8 cellular contexts compared by ENCODE assay signal in genomic region chr10:23994459-23995046, GRCh38.
DNase-seq lines count a peak whose midpoint lies in the region; TF ChIP-seq lines count a peak whose summit lies in the region.

No MANE protein-coding gene starts in this region.

- H3K9me2 ChIP-seq in GM23248 (ENCODE audit: insufficient read depth) = no peaks in the 10 kb centered on the region

- DNase-seq in NCI-H2081 (lab: John Stamatoyannopoulos, UW) (peak; percentile 1 to 7), NCI-H2081 treated with DMSO at 0.1 percent for 48 hours (lab: John Stamatoyannopoulos, UW) (no peak), GM23248 (peak; percentile 66), NB4 (ENCODE audit: low read depth) (peak; percentile 45), amniotic epithelial cell (ENCODE audit: low read depth) (peak; percentile 59), hepatic stellate cell (ENCODE audit: low spot score) (peak; percentile 21), NCI-H2029 treated with DMSO at 0.1 percent for 48 hours (lab: John Stamatoyannopoulos, UW) (no peak)
- peak; percentile 53 for DNase-seq in stimulated activated CD4-positive, alpha-beta T cell treated with anti-CD3 and anti-CD28 coated beads, Interleukin-15, amount 100 ng/mL, for 24 hours

- in situ Hi-C loops in GM23248 (cut with MboI) = loop anchor here (5.0 kb wide), 1 partner anchor 368 kb away; no protein-coding TSS in a partner anchor

- H3K4me2 ChIP-seq in GM23248 (ENCODE audit: unreplicated experiment) = no peak overlapping the region

- H3K4me3 ChIP-seq in GM23248 (no peak overlapping the region), NB4 (ENCODE audit: low read depth, low read length) (no peak overlapping the region)

- H3K9me3 ChIP-seq in GM23248 (ENCODE audit: low read depth) = no peaks in the 10 kb centered on the region

- peak; percentile 58 for TF ChIP-seq CTCF in NB4 (IDR thresholded peaks at IDR 0.05; ENCODE audit: low read depth, low read length)

- no peaks in the 10 kb centered on the region for H3F3A ChIP-seq in GM23248 (ENCODE audit: insufficient read depth)

- WGBS in GM23248 (ENCODE audit: low coverage in 1 of 2, low lambda C conversion rate in 2 of 2, missing lambda C conversion rate in 2 of 2), 2 experiments = 15 to 20% methylated on average over 6 of the region's 6 CpGs

- H3K27me3 ChIP-seq in GM23248 (replicated peaks; ENCODE audit: insufficient read depth) = peaks cover 4% of the 10 kb centered on the region; the same call in 1 of the 2 replicates

- H2AFZ ChIP-seq in GM23248 = peak overlapping the region; percentile 38; the same call in 1 of the 2 replicates

- TF ChIP-seq POLR2A in NB4 (IDR thresholded peaks at IDR 0.05; ENCODE audit: extremely low read depth, insufficient read length) = no peak

- H3K4me1 ChIP-seq in GM23248 (ENCODE audit: insufficient read depth) = no peaks in the 10 kb centered on the region

- no peaks in the 10 kb centered on the region for H4K20me1 ChIP-seq in GM23248 (ENCODE audit: insufficient read depth)

- no peak overlapping the region for H3K9ac ChIP-seq in GM23248

- no peak overlapping the region for H3K27ac ChIP-seq in GM23248

- no peaks in the 10 kb centered on the region for H3K79me2 ChIP-seq in GM23248 (ENCODE audit: insufficient read depth)

- no peaks in the 10 kb centered on the region for H3K36me3 ChIP-seq in GM23248 (ENCODE audit: low read depth)

Comparison
In these comparisons a context has a peak if more than half of its experiments do, and no peak if none do; other contexts are left out.
1. DNase-seq: peak in NCI-H2081 (2 of 2), GM23248 (single experiment), NB4 (single experiment), amniotic epithelial cell (single experiment), hepatic stellate cell (single experiment) and stimulated activated CD4-positive, alpha-beta T cell treated with anti-CD3 and anti-CD28 coated beads, Interleukin-15, amount 100 ng/mL, for 24 hours (single experiment); none in NCI-H2081 treated with DMSO at 0.1 percent for 48 hours (single experiment) and NCI-H2029 treated with DMSO at 0.1 percent for 48 hours (single experiment).